ENCODE assay signal across 18 cellular contexts in the genomic region with DNA sequence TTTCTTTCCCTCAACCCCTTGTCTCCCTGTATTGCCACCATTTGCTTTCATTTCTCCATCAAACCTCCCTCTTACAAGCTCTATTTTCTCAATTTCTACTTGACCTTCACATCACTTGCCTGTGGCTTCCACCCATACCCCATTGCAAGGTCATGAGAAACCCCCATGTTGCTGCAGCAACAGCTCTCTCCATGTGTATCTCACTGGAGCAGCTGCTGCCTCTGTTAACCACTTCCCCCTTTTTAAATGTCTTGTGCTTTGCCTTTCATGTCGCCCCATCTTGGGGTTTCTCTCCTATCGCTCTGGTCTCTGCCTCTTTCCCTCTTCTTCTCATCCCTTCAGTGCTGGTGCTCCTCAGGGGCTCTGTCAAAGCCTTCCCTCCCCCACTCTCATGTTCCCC.
DNase-seq lines count a peak whose midpoint lies in the region; ATAC-seq and TF ChIP-seq lines count a peak whose summit lies in the region.
"Had no signal": no experiment of that assay in that cellular context is flagged by ENCODE, and none has a peak within 500 bp of the region (broad histone marks: within the 10 kb centered on the region; RNA-seq: fewer than 3 reads in every experiment).

No MANE protein-coding gene starts in this region.

- H3K9me3 ChIP-seq in endodermal cell (ENCODE audit: control insufficient read depth, low read length), result no peaks in the 10 kb centered on the region
- H3K9me3 ChIP-seq: lower lobe of right lung, upper lobe of left lung had no signal

- H3K27ac ChIP-seq in endodermal cell (ENCODE audit: low read depth, low read length), result no peak overlapping the region
- H3K27ac ChIP-seq: lower lobe of right lung, neural progenitor cell, upper lobe of left lung had no signal

- TF ChIP-seq CTCF in endodermal cell (conservative IDR thresholded peaks at IDR 0.05), result no peak

- no peaks in the 10 kb centered on the region for H3K27me3 ChIP-seq in endodermal cell (ENCODE audit: control insufficient read depth, insufficient read depth, low read length, poor library complexity, severe bottlenecking)
- H3K27me3 ChIP-seq: neural progenitor cell, upper lobe of left lung had no signal

- peak; percentile 58 for ATAC-seq in stimulated activated naive CD8-positive, alpha-beta T cell treated with anti-CD3 and anti-CD28 coated beads, Interleukin-15, amount 100 ng/mL, for 72 hours
- no peak for ATAC-seq in stimulated activated naive CD8-positive, alpha-beta T cell treated with anti-CD3 and anti-CD28 coated beads, Interleukin-15, Interleukin-2, amounts not matched to agents 100 U/mL and 50 U/mL, for 24 hours
- ATAC-seq: lower lobe of right lung, right cardiac atrium, Right ventricle myocardium inferior had no signal

- H3K9me3 Mint-ChIP-seq in stimulated activated naive CD8-positive, alpha-beta T cell treated with anti-CD3 and anti-CD28 coated beads, Interleukin-15, amount 100 ng/mL, for 72 hours, result no peaks in the 10 kb centered on the region
- no peaks in the 10 kb centered on the region for H3K9me3 Mint-ChIP-seq in endodermal cell
- H3K9me3 Mint-ChIP-seq: activated CD4-positive, alpha-beta memory T cell treated with anti-CD3 and anti-CD28 coated beads, Interleukin-2, amount 10 ng/mL, durations not matched to agents 7 days and 5 days; neural progenitor cell had no signal

- H3K4me3 Mint-ChIP-seq in stimulated activated naive CD8-positive, alpha-beta T cell treated with anti-CD3 and anti-CD28 coated beads, Interleukin-15, amount 100 ng/mL, for 72 hours, result no peak overlapping the region
- H3K4me3 Mint-ChIP-seq in endodermal cell, result no peak overlapping the region
- H3K4me3 Mint-ChIP-seq: activated CD4-positive, alpha-beta memory T cell treated with anti-CD3 and anti-CD28 coated beads, Interleukin-2, amount 10 ng/mL, durations not matched to agents 7 days and 5 days; neural progenitor cell had no signal

- DNase-seq in stimulated activated naive CD8-positive, alpha-beta T cell treated with anti-CD3 and anti-CD28 coated beads, Interleukin-15, amount 100 ng/mL, for 72 hours, result no peak
- DNase-seq in stimulated activated naive CD8-positive, alpha-beta T cell treated with anti-CD3 and anti-CD28 coated beads, Interleukin-15, Interleukin-2, amounts not matched to agents 100 U/mL and 50 U/mL, for 24 hours, result no peak
- DNase-seq in SIG-M5 (lab: John Stamatoyannopoulos, UW), result peak; percentile 13
- peak; percentile 22 for DNase-seq in endodermal cell
- no peak for DNase-seq in central memory CD4-positive, alpha-beta T cell
- DNase-seq in mesenteric fat pad (ENCODE audit: low spot score), result no peak
- DNase-seq in NCI-H774 (lab: John Stamatoyannopoulos, UW), result no peak
- DNase-seq in activated naive CD4-positive, alpha-beta T cell (lab: John Stamatoyannopoulos, UW), result no peak
- DNase-seq: activated CD4-positive, alpha-beta memory T cell treated with anti-CD3 and anti-CD28 coated beads, Interleukin-2, amount 10 ng/mL, durations not matched to agents 7 days and 5 days; activated effector memory CD4-positive, alpha-beta T cell treated with Interleukin-2 at 50 U/mL for 16 hours; lower lobe of right lung; NCI-H1436 treated with DMSO at 0.1 percent for 48 hours; NCI-H510A; right cardiac atrium; stimulated activated CD4-positive, alpha-beta T cell treated with anti-CD3 and anti-CD28 coated beads, Interleukin-2, amount 100 ng/mL, for 48 hours; upper lobe of left lung had no signal

- H3K27me3 Mint-ChIP-seq in stimulated activated naive CD8-positive, alpha-beta T cell treated with anti-CD3 and anti-CD28 coated beads, Interleukin-15, amount 100 ng/mL, for 72 hours, result no peaks in the 10 kb centered on the region
- peaks cover 4% of the 10 kb centered on the region for H3K27me3 Mint-ChIP-seq in endodermal cell (ENCODE audit: insufficient read depth)
- H3K27me3 Mint-ChIP-seq: activated CD4-positive, alpha-beta memory T cell treated with anti-CD3 and anti-CD28 coated beads, Interleukin-2, amount 10 ng/mL, durations not matched to agents 7 days and 5 days had no signal

- no peak overlapping the region for H3K4me3 ChIP-seq in endodermal cell (ENCODE audit: low read length)
- H3K4me3 ChIP-seq: lower lobe of right lung, neural progenitor cell, upper lobe of left lung had no signal

- H3K9ac ChIP-seq in endodermal cell (ENCODE audit: extremely low read depth, low read length, poor library complexity, severe bottlenecking), result no peak overlapping the region
- H3K9ac ChIP-seq: neural progenitor cell had no signal

- no peak overlapping the region for H3K27ac Mint-ChIP-seq in stimulated activated naive CD8-positive, alpha-beta T cell treated with anti-CD3 and anti-CD28 coated beads, Interleukin-15, amount 100 ng/mL, for 72 hours
- no peak overlapping the region for H3K27ac Mint-ChIP-seq in endodermal cell
- H3K27ac Mint-ChIP-seq: activated CD4-positive, alpha-beta memory T cell treated with anti-CD3 and anti-CD28 coated beads, Interleukin-2, amount 10 ng/mL, durations not matched to agents 7 days and 5 days; neural progenitor cell had no signal

- H3K36me3 Mint-ChIP-seq in endodermal cell (ENCODE audit: low read depth), result no peaks in the 10 kb centered on the region
- H3K36me3 Mint-ChIP-seq: neural progenitor cell had no signal

- H3K4me1 Mint-ChIP-seq in stimulated activated naive CD8-positive, alpha-beta T cell treated with anti-CD3 and anti-CD28 coated beads, Interleukin-15, amount 100 ng/mL, for 72 hours, result no peaks in the 10 kb centered on the region
- peaks cover 3% of the 10 kb centered on the region for H3K4me1 Mint-ChIP-seq in endodermal cell
- H3K4me1 Mint-ChIP-seq: activated CD4-positive, alpha-beta memory T cell treated with anti-CD3 and anti-CD28 coated beads, Interleukin-2, amount 10 ng/mL, durations not matched to agents 7 days and 5 days had no signal

- no peaks in the 10 kb centered on the region for H3K4me1 ChIP-seq in endodermal cell (ENCODE audit: control insufficient read depth, insufficient read depth, low read length)
- H3K4me1 ChIP-seq: lower lobe of right lung had no signal

- 90 to 97% methylated on average over 2 of the region's 2 CpGs for WGBS in endodermal cell (ENCODE audit: insufficient coverage in 1 of 2, insufficient read length in 1 of 2), 2 experiments

- H3K36me3 ChIP-seq in endodermal cell (ENCODE audit: control insufficient read depth, insufficient read depth, low read length), result no peaks in the 10 kb centered on the region
- H3K36me3 ChIP-seq: lower lobe of right lung, neural progenitor cell, upper lobe of left lung had no signal

Comparison
In these comparisons a context has a peak if more than half of its experiments do, and no peak if none do; other contexts are left out.
1. DNase-seq: peak in SIG-M5 (single experiment) and endodermal cell (single experiment); none in stimulated activated naive CD8-positive, alpha-beta T cell treated with anti-CD3 and anti-CD28 coated beads, Interleukin-15, amount 100 ng/mL, for 72 hours (0 of 2), stimulated activated naive CD8-positive, alpha-beta T cell treated with anti-CD3 and anti-CD28 coated beads, Interleukin-15, Interleukin-2, amounts not matched to agents 100 U/mL and 50 U/mL, for 24 hours (single experiment), central memory CD4-positive, alpha-beta T cell (single experiment), mesenteric fat pad (single experiment), NCI-H774 (single experiment) and activated naive CD4-positive, alpha-beta T cell (0 of 4).